Comparison of ENCODE assay signal across 8 cellular contexts in the genomic region with DNA sequence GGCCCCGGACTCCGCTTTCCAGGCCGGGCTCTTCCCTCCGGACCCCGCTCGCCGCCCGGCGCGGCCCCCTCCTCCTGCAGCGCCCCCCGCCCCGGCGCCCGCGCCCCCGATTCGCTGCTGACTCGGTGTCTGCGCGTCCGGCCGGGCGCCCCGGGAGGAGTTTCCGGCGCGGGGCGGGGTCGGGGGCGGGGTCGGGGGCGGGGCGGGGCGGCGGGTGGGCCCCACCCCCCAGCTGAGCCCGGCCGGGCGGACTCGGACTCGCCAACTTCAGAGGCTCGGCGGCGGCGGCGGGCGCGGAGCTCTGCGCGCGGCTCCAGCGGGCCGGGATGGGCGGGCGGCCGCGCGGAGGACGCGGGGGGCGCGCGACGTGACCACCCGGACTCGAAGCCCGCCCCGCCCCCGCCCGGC. TPM values are rescaled to one million over a fixed set of nuclear protein-coding genes. Genes with fewer than 3 reads are reported as not detected.
DNase-seq lines count a peak whose midpoint lies in the region; ATAC-seq, FAIRE-seq and TF ChIP-seq lines count a peak whose summit lies in the region.

A gene with protein sequence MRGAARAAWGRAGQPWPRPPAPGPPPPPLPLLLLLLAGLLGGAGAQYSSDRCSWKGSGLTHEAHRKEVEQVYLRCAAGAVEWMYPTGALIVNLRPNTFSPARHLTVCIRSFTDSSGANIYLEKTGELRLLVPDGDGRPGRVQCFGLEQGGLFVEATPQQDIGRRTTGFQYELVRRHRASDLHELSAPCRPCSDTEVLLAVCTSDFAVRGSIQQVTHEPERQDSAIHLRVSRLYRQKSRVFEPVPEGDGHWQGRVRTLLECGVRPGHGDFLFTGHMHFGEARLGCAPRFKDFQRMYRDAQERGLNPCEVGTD (plus strand): TSS at position 270 of the 408 bp plus-strand sequence. CDS start 207 bp downstream, outside the sequence.

- H3K9me3 ChIP-seq in A549: no peaks in the 10 kb centered on the region
- H3K9me3 ChIP-seq in kidney (ENCODE audit: control insufficient read depth in 1 of 2, low read length in 2 of 2): no peaks in the 10 kb centered on the region

- no CpG with 5 or more reads among the region's 70 CpGs for WGBS in A549 (ENCODE audit: missing lambda C conversion rate)

- no peaks in the 10 kb centered on the region for H3K9me3 Mint-ChIP-seq in WTC11
- H3K9me3 Mint-ChIP-seq in chondrocyte (ENCODE audit: low read depth): no peaks in the 10 kb centered on the region

- TF ChIP-seq EP300 in A549 (IDR thresholded peaks at IDR 0.05): no peak

- H3K27me3 Mint-ChIP-seq in WTC11 (ENCODE audit: low read depth) (peaks cover 39% of the 10 kb centered on the region), chondrocyte (ENCODE audit: low read depth) (no peaks in the 10 kb centered on the region)

- ATAC-seq in A549 (peak; percentile 46 to 55), GM18502 (IDR thresholded peaks at IDR 0.05; ENCODE audit: poor library complexity, unreplicated experiment) (peak; percentile 57), WTC11 (peak; percentile 43), GM18870 (IDR thresholded peaks at IDR 0.05; ENCODE audit: unreplicated experiment) (no peak)

- H3K36me3 Mint-ChIP-seq in WTC11 (no peaks in the 10 kb centered on the region), chondrocyte (ENCODE audit: low read depth) (no peaks in the 10 kb centered on the region)

- POLR2A ChIA-PET in A549 (lab: Yijun Ruan, JAX): interaction anchor here (0.6 to 2.0 kb wide), 5 partner anchors 9 to 34 kb away, joined by 3 to 14 read pairs (median 5); no protein-coding TSS in a partner anchor
- POLR2A ChIA-PET in WTC11 (lab: Charles Lee): no interaction called here

- H3K4me3 Mint-ChIP-seq in WTC11: peak within 1 kb of the TSS; percentile 60
- peak within 1 kb of the TSS; percentile 50 for H3K4me3 Mint-ChIP-seq in chondrocyte (ENCODE audit: unreplicated experiment)

- TF ChIP-seq RAD21 in A549 (conservative IDR thresholded peaks at IDR 0.05 in 1 of 2, IDR thresholded peaks at IDR 0.05 in 1 of 2): no peak

- TF ChIP-seq POLR2A in A549 (IDR thresholded peaks at IDR 0.05; ENCODE audit: low read length): peak; percentile 86

- peak within 1 kb of the TSS; percentile 4 to 19 for H3K9ac ChIP-seq in kidney (ENCODE audit: low read length in 2 of 2)

- H3K27ac ChIP-seq in A549: peak within 1 kb of the TSS; percentile 67 to 91
- peak within 1 kb of the TSS; percentile 63 to 89 for H3K27ac ChIP-seq in kidney (ENCODE audit: low read depth in 2 of 2, low read length in 2 of 2)

- CTCF ChIA-PET in A549 (lab: Yijun Ruan, JAX): no interaction called here
- CTCF ChIA-PET in WTC11 (lab: Charles Lee): interaction anchor here (0.6 to 1.7 kb wide), 2 partner anchors 12 to 102 kb away, joined by 3 to 5 read pairs; no protein-coding TSS in a partner anchor

- TF ChIP-seq CTCF in A549 (IDR thresholded peaks at IDR 0.05): no peak
- TF ChIP-seq CTCF in WTC11 (IDR thresholded peaks at IDR 0.05): no peak
- TF ChIP-seq CTCF in chondrocyte (IDR thresholded peaks at IDR 0.05): no peak
- TF ChIP-seq CTCF in kidney (IDR thresholded peaks at IDR 0.05; ENCODE audit: borderline replicate concordance, extremely low read depth, insufficient read depth): no peak

- H3K4me3 ChIP-seq in A549 (peak within 1 kb of the TSS; percentile 77), kidney (ENCODE audit: low read length in 2 of 2) (peak within 1 kb of the TSS in 1 of 2 donors; percentile 39)
- H3K4me3 ChIP-seq in Jurkat, Clone E6-1 (ENCODE audit: low read length): peak within 1 kb of the TSS; percentile 32

- H3K27ac Mint-ChIP-seq in WTC11: no peak within 1 kb of the TSS
- H3K27ac Mint-ChIP-seq in chondrocyte (ENCODE audit: unreplicated experiment): no peak within 1 kb of the TSS

- peak; percentile 66 to 77 for DNase-seq in A549 (ENCODE audit: low read depth in 1 of 2, low spot score in 1 of 2)
- no peak for DNase-seq in Jurkat, Clone E6-1 (ENCODE audit: low read depth, low spot score)
- DNase-seq in WTC11 (ENCODE audit: low spot score): peak; percentile 64
- no peak for DNase-seq in chondrocyte (ENCODE audit: low spot score)
- DNase-seq in kidney: peak; percentile 95
- peak; percentile 41 to 55 (median 45) for DNase-seq in stimulated activated CD4-positive, alpha-beta T cell treated with anti-CD3 and anti-CD28 coated beads, Interleukin-12 subunit alpha, Interleukin-12 subunit beta, amount 100 ng/mL, for 48 hours (ENCODE audit: low read depth in 2 of 3, low spot score in 1 of 3)

- FAIRE-seq in A549 (lab: Jason Lieb, UNC) (no peak), kidney (lab: Jason Lieb, UNC) (no peak)

- intact Hi-C loops in kidney (cut with DNase I): no loop called here

- H3K4me1 ChIP-seq in A549 (peaks cover 24% of the 10 kb centered on the region), kidney (ENCODE audit: control insufficient read depth in 1 of 2, insufficient read depth in 1 of 2, low read depth in 1 of 2, low read length in 2 of 2) (peaks cover 15 to 32% of the 10 kb centered on the region in 2 donors)

- H3K4me1 Mint-ChIP-seq in WTC11 (peaks cover 32% of the 10 kb centered on the region), chondrocyte (ENCODE audit: low read depth) (peaks cover 29% of the 10 kb centered on the region)

- no peaks in the 10 kb centered on the region for H3K36me3 ChIP-seq in kidney (ENCODE audit: control insufficient read depth in 1 of 2, insufficient read depth in 2 of 2, low read length in 2 of 2)

- H3K4me2 ChIP-seq in A549: peak within 1 kb of the TSS; percentile 99

TF ChIP-seq in A549, 52 proteins besides CTCF, POLR2A, EP300 and RAD21 (continues in another document):
- TF ChIP-seq ZC3H11A (IDR thresholded peaks at IDR 0.05) (no peak), HOXA7 (CRISPR knock-in tag; IDR thresholded peaks at IDR 0.05) (no peak), MAZ (IDR thresholded peaks at IDR 0.05; ENCODE audit: borderline replicate concordance, low read depth, low read length) (no peak), MAFK (IDR thresholded peaks at IDR 0.05; ENCODE audit: partially characterized antibody) (no peak), TFCP2L1 (CRISPR knock-in tag; IDR thresholded peaks at IDR 0.05) (no peak), HEYL (CRISPR knock-in tag; IDR thresholded peaks at IDR 0.05) (no peak), ZSCAN20 (CRISPR knock-in tag; IDR thresholded peaks at IDR 0.05) (no peak), CEBPB (IDR thresholded peaks at IDR 0.05) (no peak), JUN (IDR thresholded peaks at IDR 0.05) (peak in 1 of 2 experiments; percentile 49; a peak in 1 of 5 replicates), HOXB13 (CRISPR knock-in tag; IDR thresholded peaks at IDR 0.05; ENCODE audit: low read depth) (no peak)
- TF ChIP-seq, protein P1, sequence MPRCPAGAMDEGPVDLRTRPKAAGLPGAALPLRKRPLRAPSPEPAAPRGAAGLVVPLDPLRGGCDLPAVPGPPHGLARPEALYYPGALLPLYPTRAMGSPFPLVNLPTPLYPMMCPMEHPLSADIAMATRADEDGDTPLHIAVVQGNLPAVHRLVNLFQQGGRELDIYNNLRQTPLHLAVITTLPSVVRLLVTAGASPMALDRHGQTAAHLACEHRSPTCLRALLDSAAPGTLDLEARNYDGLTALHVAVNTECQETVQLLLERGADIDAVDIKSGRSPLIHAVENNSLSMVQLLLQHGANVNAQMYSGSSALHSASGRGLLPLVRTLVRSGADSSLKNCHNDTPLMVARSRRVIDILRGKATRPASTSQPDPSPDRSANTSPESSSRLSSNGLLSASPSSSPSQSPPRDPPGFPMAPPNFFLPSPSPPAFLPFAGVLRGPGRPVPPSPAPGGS (IDR thresholded peaks at IDR 0.05): peak; percentile 93
- TF ChIP-seq, protein P2, sequence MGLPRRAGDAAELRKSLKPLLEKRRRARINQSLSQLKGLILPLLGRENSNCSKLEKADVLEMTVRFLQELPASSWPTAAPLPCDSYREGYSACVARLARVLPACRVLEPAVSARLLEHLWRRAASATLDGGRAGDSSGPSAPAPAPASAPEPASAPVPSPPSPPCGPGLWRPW (IDR thresholded peaks at IDR 0.05): no peak

TF ChIP-seq in WTC11, 78 proteins besides CTCF, POLR2A, EP300 and RAD21 (continues in another document):
- TF ChIP-seq, protein P3, sequence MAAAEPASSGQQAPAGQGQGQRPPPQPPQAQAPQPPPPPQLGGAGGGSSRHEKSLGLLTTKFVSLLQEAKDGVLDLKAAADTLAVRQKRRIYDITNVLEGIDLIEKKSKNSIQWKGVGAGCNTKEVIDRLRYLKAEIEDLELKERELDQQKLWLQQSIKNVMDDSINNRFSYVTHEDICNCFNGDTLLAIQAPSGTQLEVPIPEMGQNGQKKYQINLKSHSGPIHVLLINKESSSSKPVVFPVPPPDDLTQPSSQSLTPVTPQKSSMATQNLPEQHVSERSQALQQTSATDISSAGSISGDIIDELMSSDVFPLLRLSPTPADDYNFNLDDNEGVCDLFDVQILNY (CRISPR knock-in tag; IDR thresholded peaks at IDR 0.05): no peak
- 0 out of 2 replicates have a peak, but pooled peaks have one; percentile 12 for TF ChIP-seq SP1 (CRISPR knock-in tag; conservative IDR thresholded peaks at IDR 0.05)
- TF ChIP-seq, protein P4, sequence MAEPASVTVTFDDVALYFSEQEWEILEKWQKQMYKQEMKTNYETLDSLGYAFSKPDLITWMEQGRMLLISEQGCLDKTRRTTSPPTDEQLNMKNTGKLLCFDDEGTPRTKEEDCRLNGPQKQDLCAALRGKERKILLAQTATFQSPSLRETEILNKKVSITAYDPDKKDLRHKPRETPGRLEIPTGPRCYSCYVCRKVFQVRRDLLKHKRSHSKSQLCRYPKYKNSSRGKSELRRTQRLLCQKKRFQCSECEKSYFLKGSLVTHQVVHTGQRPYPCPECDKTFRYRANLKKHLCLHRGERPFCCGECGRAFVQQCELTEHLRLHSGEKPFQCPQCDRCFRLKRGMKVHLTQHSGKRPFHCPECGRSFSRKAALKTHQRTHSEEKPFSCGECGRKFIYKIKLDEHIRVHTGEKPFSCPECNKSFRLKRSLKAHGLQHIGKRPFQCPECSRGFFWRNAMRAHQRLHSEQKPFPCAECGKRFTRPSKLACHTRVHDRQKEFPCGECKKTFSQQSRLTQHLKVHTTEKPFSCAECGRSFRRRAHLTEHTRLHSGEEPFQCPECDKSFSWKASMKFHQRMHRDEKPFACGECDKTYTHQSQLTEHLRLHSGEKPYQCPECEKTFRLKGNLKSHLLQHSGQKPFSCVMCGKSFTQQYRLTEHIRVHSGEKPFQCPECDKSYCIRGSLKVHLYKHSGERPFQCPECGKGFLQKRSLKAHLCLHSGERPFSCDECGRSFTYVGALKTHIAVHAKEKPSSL (CRISPR knock-in tag; conservative IDR thresholded peaks at IDR 0.05): no peak

RNA-seq across cellular contexts. Expression of the gene that starts here (rescaled TPM):
- polyA plus RNA-seq in A549 (2011; rRNA removed): 1.4 and 1.7 TPM in 2 replicates
- 14.5 and 17.2 TPM in 2 replicates for polyA plus RNA-seq in A549 (2012; cell fraction: cytosol; rRNA removed)
- 16.1 and 23.0 TPM in 2 replicates for polyA plus RNA-seq in A549 (2012; cell fraction: nucleus; rRNA removed)
- polyA plus RNA-seq in A549 (2017; fragmentation: RNase III; extraction: RNeasy Plus Mini Kit Qiagen cat#74134 plus additional on column Dnase treatment): 6.4 to 9.2 TPM (median 8.7 TPM) in 3 replicates
- polyA minus RNA-seq in A549 (2011; rRNA and poly(A)+ RNA removed): 0.58 and 1.9 TPM in 2 replicates
- polyA plus RNA-seq in Jurkat, Clone E6-1 (2012; ENCODE audit: insufficient read depth, insufficient read length): 1.3 TPM
- 27.7 to 29.3 TPM (median 28.1 TPM) in 3 replicates for total RNA-seq in WTC11 (2021)
- total RNA-seq in chondrocyte: 63.8 to 79.4 TPM (median 64.7 TPM) in 3 replicates
- total RNA-seq in kidney: 61.5 TPM
- 107 TPM for polyA plus RNA-seq in kidney (ENCODE audit: insufficient read depth, low read depth, low replicate concordance)

Comparison
In these comparisons a context has a peak if more than half of its experiments do, and no peak if none do; other contexts are left out.
1. DNase-seq: peak in A549 (2 of 2), WTC11 (single experiment), kidney (single experiment) and stimulated activated CD4-positive, alpha-beta T cell treated with anti-CD3 and anti-CD28 coated beads, Interleukin-12 subunit alpha, Interleukin-12 subunit beta, amount 100 ng/mL, for 48 hours (3 of 3); none in Jurkat, Clone E6-1 (single experiment) and chondrocyte (single experiment).